ENCODE assay signal across 20 cellular contexts in genomic region chr7:85237721-85238120, GRCh38. TPM values are rescaled to one million over a fixed set of nuclear protein-coding genes. Genes with fewer than 3 reads are reported as not detected.
DNase-seq lines count a peak whose midpoint lies in the region; ATAC-seq and TF ChIP-seq lines count a peak whose summit lies in the region.
"Had no signal": no experiment of that assay in that cellular context is flagged by ENCODE, and none has a peak within 500 bp of the region (broad histone marks: within the 10 kb centered on the region; RNA-seq: fewer than 3 reads in every experiment).

No MANE protein-coding gene starts in this region.

- no peaks in the 10 kb centered on the region for H3K9me3 ChIP-seq in CD4-positive, alpha-beta T cell (ENCODE audit: control insufficient read depth, low read length)
- H3K9me3 ChIP-seq: A549, HAP-1, Peyer's patch had no signal

- no peaks in the 10 kb centered on the region for H3K27me3 ChIP-seq in CD4-positive, alpha-beta T cell (ENCODE audit: control insufficient read depth, insufficient read depth, low read length)
- H3K27me3 ChIP-seq: Peyer's patch had no signal

- peaks cover 5% of the 10 kb centered on the region for H3K9me3 Mint-ChIP-seq in CD4-positive, alpha-beta T cell

- CTCF ChIA-PET in CD4-positive, alpha-beta T cell (lab: Charles Lee) = no interaction called here

- H3K4me3 Mint-ChIP-seq in CD4-positive, alpha-beta T cell = no peak overlapping the region
- H3K4me3 Mint-ChIP-seq: CD8-positive, alpha-beta memory T cell had no signal

- intact Hi-C loops in CD4-positive, alpha-beta T cell (cut with DNase I, micrococcal nuclease) = no loop called here

- H3K27ac ChIP-seq in CD4-positive, alpha-beta T cell (ENCODE audit: low read depth, low read length) = no peak overlapping the region
- H3K27ac ChIP-seq: A549, HL-60, Peyer's patch had no signal

- ATAC-seq in GM21717 (IDR thresholded peaks at IDR 0.05; ENCODE audit: unreplicated experiment) (no peak), HG02798 (IDR thresholded peaks at IDR 0.05; ENCODE audit: poor library complexity, unreplicated experiment) (no peak)
- ATAC-seq in CD4-positive, alpha-beta T cell (ENCODE audit: poor library complexity) = no peak
- ATAC-seq: A549, HepG2, SK-N-SH treated with all-trans-retinoic acid at 6 μM for 48 hours had no signal

- no peaks in the 10 kb centered on the region for H3K27me3 Mint-ChIP-seq in CD4-positive, alpha-beta T cell
- H3K27me3 Mint-ChIP-seq: CD8-positive, alpha-beta memory T cell had no signal

- H3K4me1 Mint-ChIP-seq in CD4-positive, alpha-beta T cell (ENCODE audit: low read depth) = no peaks in the 10 kb centered on the region
- H3K4me1 Mint-ChIP-seq: CD8-positive, alpha-beta memory T cell had no signal

- in situ Hi-C loops in astrocyte of the cerebellum (cut with HindIII; ENCODE audit: low sequenced_read_pairs) = no loop called here

- no peak for TF ChIP-seq CTCF in astrocyte of the cerebellum (IDR thresholded peaks at IDR 0.05; ENCODE audit: low read depth, low read length, missing control alignments)
- no peak for TF ChIP-seq CTCF in CD4-positive, alpha-beta T cell (IDR thresholded peaks at IDR 0.05)

- H3K4me3 ChIP-seq in astrocyte of the cerebellum (ENCODE audit: low read depth, low read length) = no peak overlapping the region
- H3K4me3 ChIP-seq: A549, HAP-1, Peyer's patch had no signal

- peak; percentile 45 for DNase-seq in AG08396 (ENCODE audit: low spot score)
- DNase-seq in HS-27A (ENCODE audit: low read depth) = peak; percentile 15
- DNase-seq in astrocyte of the cerebellum (ENCODE audit: low read depth) = peak; percentile 49
- DNase-seq in hepatic stellate cell (ENCODE audit: low spot score) = peak; percentile 4
- DNase-seq in AML-193 (lab: John Stamatoyannopoulos, UW) = no peak
- no peak for DNase-seq in CD4-positive, alpha-beta T cell
- DNase-seq: CD8-positive, alpha-beta memory T cell; NCI-H187 treated with DMSO at 0.1 percent for 48 hours; NCI-H2171; NCI-H446 treated with DMSO at 0.1 percent for 48 hours; NCI-H82; Peyer's patch; SHP77 had no signal

- no peak overlapping the region for H3K27ac Mint-ChIP-seq in CD4-positive, alpha-beta T cell
- H3K27ac Mint-ChIP-seq: CD8-positive, alpha-beta memory T cell had no signal

- POLR2A ChIA-PET in CD4-positive, alpha-beta T cell (lab: Charles Lee) = no interaction called here

- H3K36me3 Mint-ChIP-seq in CD4-positive, alpha-beta T cell (ENCODE audit: low read depth) = no peaks in the 10 kb centered on the region
- H3K36me3 Mint-ChIP-seq: CD8-positive, alpha-beta memory T cell had no signal

RNA-seq across cellular contexts. Expression of gene SEMA3D, which starts 50.9 kb away (rescaled TPM):
- total RNA-seq in CD4-positive, alpha-beta T cell = not detected
- total RNA-seq: CD8-positive, alpha-beta memory T cell had no signal

Comparison
In these comparisons a context has a peak if more than half of its experiments do, and no peak if none do; other contexts are left out.
1. DNase-seq: peak in AG08396 (single experiment), HS-27A (single experiment), astrocyte of the cerebellum (single experiment) and hepatic stellate cell (single experiment); none in AML-193 (0 of 2) and CD4-positive, alpha-beta T cell (0 of 10).